8 cellular contexts compared by ENCODE assay signal in genomic region chr1:117929340-117930172, GRCh38. TPM values are rescaled to one million over a fixed set of nuclear protein-coding genes. Genes with fewer than 3 reads are reported as not detected.
DNase-seq lines count a peak whose midpoint lies in the region; ATAC-seq and TF ChIP-seq lines count a peak whose summit lies in the region.

Gene GDAP2 (minus strand): TSS chr1:117929621. CDS start chr1:117920357, 9,264 bp downstream.
Gene WDR3 (plus strand): TSS chr1:117929739. CDS start chr1:117933320, 3,581 bp downstream.

- no peak for TF ChIP-seq CTCF in prostate gland (IDR thresholded peaks at IDR 0.05)

- DNase-seq in NCI-H187 (lab: John Stamatoyannopoulos, UW) (peak; percentile 89 to 97), T-helper 2 cell (peak; percentile 88 to 98 (median 95)), left ventricle myocardium superior (peak; percentile 96), prostate gland (ENCODE audit: low spot score) (peak; percentile 97)

- H3K9me3 ChIP-seq in prostate gland: no peaks in the 10 kb centered on the region

- H3K4me3 ChIP-seq in prostate gland (peak within 1 kb of the TSS; percentile 69 to 88), urinary bladder (ENCODE audit: low read depth, low read length) (peak within 1 kb of the TSS; percentile 76)

- H3K4me1 ChIP-seq in prostate gland (replicated peaks): no peaks in the 10 kb centered on the region
- no peaks in the 10 kb centered on the region for H3K4me1 ChIP-seq in urinary bladder (ENCODE audit: insufficient read depth)

- TF ChIP-seq POLR2A in prostate gland (IDR thresholded peaks at IDR 0.05): peak; percentile 59

- under 1% methylated on average over 64 of the region's 64 CpGs for WGBS in prostate gland
- under 1% methylated on average over 64 of the region's 64 CpGs for WGBS in urinary bladder

- ATAC-seq in GM18498 (IDR thresholded peaks at IDR 0.05; ENCODE audit: unreplicated experiment) (peak; percentile 95), HG02938 (IDR thresholded peaks at IDR 0.05; ENCODE audit: unreplicated experiment) (peak; percentile 94), left ventricle myocardium superior (peak; percentile 99)

- H3K27ac ChIP-seq in angular gyrus (ENCODE audit: low read depth, low read length): peak within 1 kb of the TSS; percentile 37
- H3K27ac ChIP-seq in prostate gland: peak within 1 kb of the TSS; percentile 75 to 80
- H3K27ac ChIP-seq in urinary bladder (ENCODE audit: low read depth): peak within 1 kb of the TSS; percentile 80

- no peaks in the 10 kb centered on the region for H3K36me3 ChIP-seq in prostate gland
- H3K36me3 ChIP-seq in urinary bladder (ENCODE audit: insufficient read depth): no peaks in the 10 kb centered on the region

- H3K27me3 ChIP-seq in prostate gland (replicated peaks; ENCODE audit: insufficient read depth): no peaks in the 10 kb centered on the region

- intact Hi-C loops in left ventricle myocardium superior (cut with micrococcal nuclease): no loop called here
- intact Hi-C loops in prostate gland (cut with DNase I): no loop called here

RNA-seq across cellular contexts. Expression of gene GDAP2, which starts in this region (rescaled TPM):
- total RNA-seq in left ventricle myocardium superior: 13.7 TPM
- 10 to 100 TPM; 14.4 to 26.6 TPM for total RNA-seq in prostate gland
- 54.0 TPM for total RNA-seq in urinary bladder
- 6.2 TPM for polyA plus RNA-seq in urinary bladder

RNA-seq across cellular contexts. Expression of gene WDR3, which starts in this region (rescaled TPM):
- total RNA-seq in left ventricle myocardium superior (12.0 TPM), prostate gland (10 to 100 TPM; 15.6 to 20.6 TPM), urinary bladder (11.7 TPM)
- polyA plus RNA-seq in urinary bladder: 12.2 TPM

Comparison
In these comparisons a context has a peak if more than half of its experiments do, and no peak if none do; other contexts are left out.
1. Peak in every context shown above with its lines: DNase-seq, ATAC-seq, H3K4me3 ChIP-seq and H3K27ac ChIP-seq.